21 cellular contexts compared by ENCODE assay signal in genomic region chr7:131747625-131748024, GRCh38.
DNase-seq lines count a peak whose midpoint lies in the region; ATAC-seq and TF ChIP-seq lines count a peak whose summit lies in the region.
"Had no signal": no experiment of that assay in that cellular context is flagged by ENCODE, and none has a peak within 500 bp of the region (broad histone marks: within the 10 kb centered on the region; RNA-seq: fewer than 3 reads in every experiment).

No MANE protein-coding gene starts in this region.

- peak; percentile 4 for DNase-seq in NCI-H2196 treated with DMSO at 0.1 percent for 48 hours (lab: John Stamatoyannopoulos, UW; ENCODE audit: unreplicated experiment)
- DNase-seq in NCI-H2196 (lab: John Stamatoyannopoulos, UW; ENCODE audit: unreplicated experiment), result no peak
- DNase-seq in MV-4-11 (lab: John Stamatoyannopoulos, UW), result peak; percentile 54
- DNase-seq in dermis blood vessel endothelial cell, result peak; percentile 34
- DNase-seq in type B pancreatic cell (ENCODE audit: extremely low spot score, unreplicated experiment), result no peak
- DNase-seq in activated CD4-positive, alpha-beta T cell treated with anti-CD3 and anti-CD28 coated beads, Interleukin-2, amount 50 U/mL, for 48 hours, result no peak
- DNase-seq: activated CD4-positive, alpha-beta T cell treated with anti-CD3 and anti-CD28 coated beads for 48 hours; activated naive CD4-positive, alpha-beta T cell treated with anti-CD3 and anti-CD28 coated beads, Interleukin-2, amount 50 U/mL, for 16 hours; anterior cingulate cortex; heart right ventricle; left ventricle myocardium inferior; NCI-H2227 treated with DMSO at 0.1 percent for 48 hours; Peyer's patch; right lobe of liver; T-cell; trophoblast cell had no signal

- peak overlapping the region; percentile 77 for H3K27ac Mint-ChIP-seq in type B pancreatic cell
- H3K27ac Mint-ChIP-seq: dendritic cell treated with granulocyte-macrophage colony-stimulating factor and Interleukin-4, amounts not matched to agents 40 ng/mL and 50 ng/mL, for 4 days; natural killer cell treated with Interleukin-12 subunit alpha and Interleukin-12 subunit beta and Interleukin-15 and Interleukin-18, amount 100 ng/mL, for 72 hours; T-cell had no signal

- H3K4me1 Mint-ChIP-seq in type B pancreatic cell (ENCODE audit: unreplicated experiment), result peaks cover 7% of the 10 kb centered on the region
- H3K4me1 Mint-ChIP-seq: T-cell had no signal

- ATAC-seq in HG03432 (IDR thresholded peaks at IDR 0.05; ENCODE audit: unreplicated experiment), result no peak
- ATAC-seq in HG03025 (IDR thresholded peaks at IDR 0.05; ENCODE audit: low FRiP score, unreplicated experiment), result no peak
- ATAC-seq: heart right ventricle; K562; natural killer cell treated with Interleukin-12 subunit alpha and Interleukin-12 subunit beta and Interleukin-15 and Interleukin-18, amount 100 ng/mL, for 72 hours; right lobe of liver; T-cell had no signal

- no peak for TF ChIP-seq CTCF in type B pancreatic cell (conservative IDR thresholded peaks at IDR 0.05)

- peaks cover 39% of the 10 kb centered on the region for H3K27me3 Mint-ChIP-seq in type B pancreatic cell

- no peak overlapping the region for H3K4me3 Mint-ChIP-seq in type B pancreatic cell
- H3K4me3 Mint-ChIP-seq: dendritic cell treated with granulocyte-macrophage colony-stimulating factor and Interleukin-4, amounts not matched to agents 40 ng/mL and 50 ng/mL, for 4 days; natural killer cell treated with Interleukin-12 subunit alpha and Interleukin-12 subunit beta and Interleukin-15 and Interleukin-18, amount 100 ng/mL, for 72 hours; T-cell had no signal

- no peaks in the 10 kb centered on the region for H3K36me3 Mint-ChIP-seq in type B pancreatic cell
- H3K36me3 Mint-ChIP-seq: natural killer cell treated with Interleukin-12 subunit alpha and Interleukin-12 subunit beta and Interleukin-15 and Interleukin-18, amount 100 ng/mL, for 72 hours; T-cell had no signal

- H3K9me3 Mint-ChIP-seq in type B pancreatic cell, result peaks cover 4% of the 10 kb centered on the region
- H3K9me3 Mint-ChIP-seq: dendritic cell treated with granulocyte-macrophage colony-stimulating factor and Interleukin-4, amounts not matched to agents 40 ng/mL and 50 ng/mL, for 4 days had no signal

Comparison
In these comparisons a context has a peak if more than half of its experiments do, and no peak if none do; other contexts are left out.
1. DNase-seq: peak in NCI-H2196 treated with DMSO at 0.1 percent for 48 hours (single experiment), MV-4-11 (single experiment) and dermis blood vessel endothelial cell (single experiment); none in NCI-H2196 (single experiment), type B pancreatic cell (single experiment) and activated CD4-positive, alpha-beta T cell treated with anti-CD3 and anti-CD28 coated beads, Interleukin-2, amount 50 U/mL, for 48 hours (0 of 2).